Comparison of ENCODE assay signal across 8 cellular contexts in the genomic region with DNA sequence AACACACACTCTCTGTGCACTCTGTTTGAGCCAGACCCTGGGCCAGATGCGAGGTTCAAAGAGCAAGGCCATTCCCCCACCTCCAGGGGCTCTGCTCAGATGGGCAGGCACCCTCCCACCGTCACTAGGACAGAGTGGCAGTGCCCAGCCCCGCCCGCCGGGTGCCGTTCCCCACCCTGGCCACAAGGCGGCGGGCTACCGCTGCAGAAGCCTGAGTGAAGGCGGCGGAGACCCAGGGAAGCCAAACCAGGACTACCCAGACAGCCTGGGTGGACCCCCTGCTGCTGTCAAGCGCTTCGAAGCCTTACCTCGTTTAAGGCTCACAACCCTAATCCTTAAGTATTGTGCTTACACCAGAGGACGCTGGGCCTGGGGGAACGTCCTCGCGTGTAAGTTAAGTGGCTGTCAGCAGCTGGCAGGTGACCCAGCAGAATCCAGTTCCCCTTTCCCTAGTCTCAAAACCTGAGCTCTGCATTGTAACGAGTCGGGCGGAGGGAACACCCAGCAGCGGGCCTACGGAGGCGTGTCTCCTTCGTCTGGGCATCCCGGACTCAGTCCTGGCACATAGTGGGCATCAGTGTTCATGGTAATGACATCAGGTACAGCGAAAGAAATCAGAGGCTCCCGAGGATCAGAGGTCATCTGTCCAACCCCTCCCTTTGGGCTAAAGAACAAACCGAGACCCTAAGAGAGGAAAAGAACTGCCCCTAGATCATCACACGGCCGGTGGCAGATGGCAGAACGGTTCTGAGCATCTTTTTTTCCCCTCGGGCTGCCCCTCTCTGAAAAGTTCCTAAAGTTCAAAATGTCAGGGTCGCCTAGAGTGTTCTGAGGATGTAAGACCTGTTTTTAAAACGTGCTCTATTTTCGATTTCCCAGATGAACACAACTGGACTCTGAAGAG. TPM values are rescaled to one million over a fixed set of nuclear protein-coding genes. Genes with fewer than 3 reads are reported as not detected.
DNase-seq lines count a peak whose midpoint lies in the region; ATAC-seq, FAIRE-seq and TF ChIP-seq lines count a peak whose summit lies in the region.

No MANE protein-coding gene starts in this region.

- H3K4me3 ChIP-seq in choroid plexus epithelial cell (ENCODE audit: low read depth, low read length) (no peak overlapping the region), right lobe of liver (no peak overlapping the region)

- H3K27ac ChIP-seq in right lobe of liver, result no peak overlapping the region

- peaks cover 0 to 32% (median 5%) of the 10 kb centered on the region in 4 donors for H3K4me1 ChIP-seq in right lobe of liver

- no peaks in the 10 kb centered on the region for H3K36me3 ChIP-seq in right lobe of liver

- intact Hi-C loops in right lobe of liver (cut with DNase I), result no loop called here

- FAIRE-seq in GM12891 (lab: Jason Lieb, UNC), result peak; percentile 91

- peak; percentile 76 for DNase-seq in GM12891 (ENCODE audit: insufficient read length, low spot score)
- peak; percentile 80 for DNase-seq in NCI-H510A treated with DMSO at 0.1 percent for 48 hours (lab: John Stamatoyannopoulos, UW)
- peak; percentile 84 for DNase-seq in activated CD4-positive, alpha-beta T cell treated with anti-CD3 and anti-CD28 coated beads for 48 hours
- peak; percentile 71 for DNase-seq in choroid plexus epithelial cell (ENCODE audit: low read depth)
- peak; percentile 75 to 83 (median 75) for DNase-seq in right lobe of liver
- peak; percentile 58 to 67 (median 61) for DNase-seq in stimulated activated CD4-positive, alpha-beta T cell treated with anti-CD3 and anti-CD28 coated beads, TNF-alpha, amount 100 ng/mL, for 4 hours (ENCODE audit: low read depth in 3 of 3)
- DNase-seq in putamen (ENCODE audit: low spot score), result no peak

- TF ChIP-seq CTCF in choroid plexus epithelial cell (conservative IDR thresholded peaks at IDR 0.05; ENCODE audit: low read depth, low read length) (peak; percentile 93), right lobe of liver (IDR thresholded peaks at IDR 0.05) (peak; percentile 95 to 99 (median 98))

- H3K27me3 ChIP-seq in right lobe of liver, result peaks cover 0 to 19% of the 10 kb centered on the region in 2 donors

- TF ChIP-seq POLR2A in GM12891 (IDR thresholded peaks at IDR 0.05; ENCODE audit: low read depth, low read length) (no peak), right lobe of liver (IDR thresholded peaks at IDR 0.05) (no peak)

- 7% methylated on average over 19 of the region's 36 CpGs for WGBS in right lobe of liver (ENCODE audit: insufficient coverage, low coverage, low lambda C conversion rate, missing lambda C conversion rate)

- H3K9me3 ChIP-seq in right lobe of liver, result no peaks in the 10 kb centered on the region

- ATAC-seq in HG03175 (IDR thresholded peaks at IDR 0.05; ENCODE audit: unreplicated experiment) (peak; percentile 45), right lobe of liver (peak; percentile 70 to 78 (median 72))

TF ChIP-seq in GM12891, 5 proteins besides CTCF, POLR2A, EP300 and RAD21:
- TF ChIP-seq POLR2AphosphoS5 (IDR thresholded peaks at IDR 0.05; ENCODE audit: low read depth, low read length), result no peak
- TF ChIP-seq SPI1 (IDR thresholded peaks at IDR 0.05; ENCODE audit: low read depth, low read length), result peak; percentile 89

RNA-seq across cellular contexts. Expression of a gene that starts 4.4 kb away (rescaled TPM):
- 16.0 TPM for polyA plus RNA-seq in GM12891 (2012; ENCODE audit: low read depth, missing spikeins)
- 1 to 10 TPM; 4.9 to 9.3 (median 6.8) TPM for total RNA-seq in right lobe of liver
